Comparison of ENCODE assay signal across 8 cellular contexts in the genomic region with DNA sequence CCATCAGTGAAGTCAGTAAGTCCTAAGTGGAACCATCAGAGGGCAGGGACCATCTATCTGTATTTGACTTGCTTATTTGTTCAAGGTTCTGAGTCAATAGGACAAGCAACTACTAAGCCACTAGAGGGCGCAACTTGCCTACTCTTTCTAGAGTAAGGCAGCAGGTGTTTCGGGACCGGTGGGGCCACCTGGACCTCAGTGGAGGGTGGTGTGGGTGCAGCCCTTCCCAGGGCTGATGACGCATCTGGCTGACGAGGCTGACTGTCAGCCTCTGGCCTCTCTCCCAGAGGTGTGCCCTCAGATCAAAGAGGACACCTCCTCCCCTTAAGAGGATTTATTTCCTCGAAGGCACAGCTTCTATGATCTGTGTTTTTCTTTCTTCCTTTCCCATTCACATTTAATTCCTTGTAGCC. TPM values are rescaled to one million over a fixed set of nuclear protein-coding genes. Genes with fewer than 3 reads are reported as not detected.
DNase-seq lines count a peak whose midpoint lies in the region; ATAC-seq and TF ChIP-seq lines count a peak whose summit lies in the region.

No MANE protein-coding gene starts in this region.

- H3K9me3 ChIP-seq in BE2C, result no peaks in the 10 kb centered on the region; the same call in 1 of the 2 replicates
- H3K9me3 ChIP-seq in right lobe of liver, result no peaks in the 10 kb centered on the region

- peak; percentile 85 for DNase-seq in BE2C
- DNase-seq in HK-2 (ENCODE audit: unreplicated experiment), result peak; percentile 81
- DNase-seq in NCI-H774 (lab: John Stamatoyannopoulos, UW), result peak; percentile 97
- DNase-seq in activated CD4-positive, alpha-beta T cell treated with anti-CD3 and anti-CD28 coated beads, Interleukin-2, amount 50 U/mL, for 1 hour, result peak; percentile 83
- DNase-seq in coronary artery (ENCODE audit: low spot score), result no peak
- peak; percentile 79 to 87 (median 86) for DNase-seq in right lobe of liver
- peak; percentile 55 for DNase-seq in stimulated activated CD8-positive, alpha-beta memory T cell treated with anti-CD3 and anti-CD28 coated beads, Interleukin-12 subunit alpha, Interleukin-12 subunit beta, amount 100 ng/mL, for 24 hours (ENCODE audit: extremely low read depth)

- no peak for TF ChIP-seq POLR2A in right lobe of liver (IDR thresholded peaks at IDR 0.05)

- H3K36me3 ChIP-seq in BE2C (no peaks in the 10 kb centered on the region), right lobe of liver (no peaks in the 10 kb centered on the region)

- H3K4me3 ChIP-seq in BE2C (ENCODE audit: low read depth, low read length) (no peak overlapping the region), coronary artery (no peak overlapping the region), right lobe of liver (no peak overlapping the region)

- no peaks in the 10 kb centered on the region for H3K4me1 ChIP-seq in BE2C
- no peaks in the 10 kb centered on the region for H3K4me1 ChIP-seq in right lobe of liver

- H3K27me3 ChIP-seq in BE2C (peaks cover 15% of the 10 kb centered on the region), right lobe of liver (no peaks in the 10 kb centered on the region)

- no peak overlapping the region for H3K27ac ChIP-seq in coronary artery
- H3K27ac ChIP-seq in right lobe of liver, result no peak overlapping the region

- 4% methylated on average over 6 of the region's 6 CpGs for WGBS in right lobe of liver (ENCODE audit: insufficient coverage, low coverage, low lambda C conversion rate, missing lambda C conversion rate)

- peak; percentile 92 for TF ChIP-seq CTCF in BE2C (IDR thresholded peaks at IDR 0.05; ENCODE audit: low read depth, low read length)
- peak; percentile 26 for TF ChIP-seq CTCF in coronary artery (IDR thresholded peaks at IDR 0.05)
- peak; percentile 90 to 91 (median 90) for TF ChIP-seq CTCF in right lobe of liver (IDR thresholded peaks at IDR 0.05)

- intact Hi-C loops in right lobe of liver (cut with DNase I), result loop anchor here in 1 of 2 donors (10.0 kb wide), 1 partner anchor 63 kb away; no protein-coding TSS in a partner anchor

- peak; percentile 52 for ATAC-seq in GM19397 (IDR thresholded peaks at IDR 0.05; ENCODE audit: unreplicated experiment)
- peak; percentile 98 to 99 (median 99) for ATAC-seq in right lobe of liver

RNA-seq across cellular contexts. Expression of a gene that starts 6.6 kb away (rescaled TPM):
- not detected for polyA plus RNA-seq in BE2C (2012; ENCODE audit: insufficient read depth, insufficient read length, low read depth)
- total RNA-seq in right lobe of liver, result 1 to 10 TPM in 2 of 6 experiments, under 1 TPM in 2, not detected in 2; 0.17 to 1.3 (median 0.74) TPM

RNA-seq across cellular contexts. Expression of a gene that starts 15.1 kb away (rescaled TPM):
- polyA plus RNA-seq in BE2C (2012; ENCODE audit: insufficient read depth, insufficient read length, low read depth), result 0.32 TPM
- total RNA-seq in right lobe of liver, result 10 to 100 TPM in 5 of 6 experiments, 1 to 10 TPM in 1; 6.6 to 30.1 (median 20.9) TPM

Comparison
In these comparisons a context has a peak if more than half of its experiments do, and no peak if none do; other contexts are left out.
1. CTCF ChIP-seq: peak in every context shown above with its lines; median percentile 92 in BE2C; 90 in right lobe of liver; 26 in coronary artery.